Comparison of ENCODE assay signal across 2 cellular contexts in the genomic region with DNA sequence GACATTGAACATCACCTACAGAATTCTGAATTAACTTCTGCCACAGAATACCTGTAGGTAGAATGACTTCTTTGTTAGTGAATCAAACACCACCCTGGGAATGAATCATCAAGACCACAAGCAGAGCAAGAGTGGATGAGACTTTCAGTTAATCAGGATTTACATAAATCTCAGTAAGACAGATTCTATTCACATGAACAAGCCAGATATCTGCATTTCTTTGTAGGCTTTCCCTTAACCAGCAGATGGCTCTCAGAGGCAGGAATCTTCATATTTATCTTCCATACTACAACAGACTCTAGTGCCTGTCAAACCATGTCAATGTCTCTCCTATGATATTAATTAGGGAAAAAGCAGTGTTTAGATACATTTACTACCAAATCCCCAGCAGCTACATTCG.
TF ChIP-seq lines count a peak whose summit lies in the region.

No MANE protein-coding gene starts in this region.

TF ChIP-seq in GM23338, 12 proteins besides CTCF, POLR2A, EP300 and RAD21 (continued from another document):
- TF ChIP-seq ZNF331 (CRISPR knock-in tag; IDR thresholded peaks at IDR 0.05; ENCODE audit: low read depth): no peak
- no peak for TF ChIP-seq CREB1 (CRISPR knock-in tag; IDR thresholded peaks at IDR 0.05; ENCODE audit: low read depth)
- TF ChIP-seq, protein P1, sequence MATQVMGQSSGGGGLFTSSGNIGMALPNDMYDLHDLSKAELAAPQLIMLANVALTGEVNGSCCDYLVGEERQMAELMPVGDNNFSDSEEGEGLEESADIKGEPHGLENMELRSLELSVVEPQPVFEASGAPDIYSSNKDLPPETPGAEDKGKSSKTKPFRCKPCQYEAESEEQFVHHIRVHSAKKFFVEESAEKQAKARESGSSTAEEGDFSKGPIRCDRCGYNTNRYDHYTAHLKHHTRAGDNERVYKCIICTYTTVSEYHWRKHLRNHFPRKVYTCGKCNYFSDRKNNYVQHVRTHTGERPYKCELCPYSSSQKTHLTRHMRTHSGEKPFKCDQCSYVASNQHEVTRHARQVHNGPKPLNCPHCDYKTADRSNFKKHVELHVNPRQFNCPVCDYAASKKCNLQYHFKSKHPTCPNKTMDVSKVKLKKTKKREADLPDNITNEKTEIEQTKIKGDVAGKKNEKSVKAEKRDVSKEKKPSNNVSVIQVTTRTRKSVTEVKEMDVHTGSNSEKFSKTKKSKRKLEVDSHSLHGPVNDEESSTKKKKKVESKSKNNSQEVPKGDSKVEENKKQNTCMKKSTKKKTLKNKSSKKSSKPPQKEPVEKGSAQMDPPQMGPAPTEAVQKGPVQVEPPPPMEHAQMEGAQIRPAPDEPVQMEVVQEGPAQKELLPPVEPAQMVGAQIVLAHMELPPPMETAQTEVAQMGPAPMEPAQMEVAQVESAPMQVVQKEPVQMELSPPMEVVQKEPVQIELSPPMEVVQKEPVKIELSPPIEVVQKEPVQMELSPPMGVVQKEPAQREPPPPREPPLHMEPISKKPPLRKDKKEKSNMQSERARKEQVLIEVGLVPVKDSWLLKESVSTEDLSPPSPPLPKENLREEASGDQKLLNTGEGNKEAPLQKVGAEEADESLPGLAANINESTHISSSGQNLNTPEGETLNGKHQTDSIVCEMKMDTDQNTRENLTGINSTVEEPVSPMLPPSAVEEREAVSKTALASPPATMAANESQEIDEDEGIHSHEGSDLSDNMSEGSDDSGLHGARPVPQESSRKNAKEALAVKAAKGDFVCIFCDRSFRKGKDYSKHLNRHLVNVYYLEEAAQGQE (IDR thresholded peaks at IDR 0.05; ENCODE audit: unreplicated experiment): no peak
- TF ChIP-seq EZH2 (IDR thresholded peaks at IDR 0.05; ENCODE audit: low read depth, unreplicated experiment): no peak
- no peak for TF ChIP-seq ETS1 (IDR thresholded peaks at IDR 0.05)
- TF ChIP-seq ZNF114 (CRISPR knock-in tag; IDR thresholded peaks at IDR 0.05): no peak
- no peak for TF ChIP-seq EZH2phosphoT487 (IDR thresholded peaks at IDR 0.05; ENCODE audit: unreplicated experiment)
- no peak for TF ChIP-seq POLR2AphosphoS5 (IDR thresholded peaks at IDR 0.05; ENCODE audit: low read depth)
- TF ChIP-seq, protein P2, sequence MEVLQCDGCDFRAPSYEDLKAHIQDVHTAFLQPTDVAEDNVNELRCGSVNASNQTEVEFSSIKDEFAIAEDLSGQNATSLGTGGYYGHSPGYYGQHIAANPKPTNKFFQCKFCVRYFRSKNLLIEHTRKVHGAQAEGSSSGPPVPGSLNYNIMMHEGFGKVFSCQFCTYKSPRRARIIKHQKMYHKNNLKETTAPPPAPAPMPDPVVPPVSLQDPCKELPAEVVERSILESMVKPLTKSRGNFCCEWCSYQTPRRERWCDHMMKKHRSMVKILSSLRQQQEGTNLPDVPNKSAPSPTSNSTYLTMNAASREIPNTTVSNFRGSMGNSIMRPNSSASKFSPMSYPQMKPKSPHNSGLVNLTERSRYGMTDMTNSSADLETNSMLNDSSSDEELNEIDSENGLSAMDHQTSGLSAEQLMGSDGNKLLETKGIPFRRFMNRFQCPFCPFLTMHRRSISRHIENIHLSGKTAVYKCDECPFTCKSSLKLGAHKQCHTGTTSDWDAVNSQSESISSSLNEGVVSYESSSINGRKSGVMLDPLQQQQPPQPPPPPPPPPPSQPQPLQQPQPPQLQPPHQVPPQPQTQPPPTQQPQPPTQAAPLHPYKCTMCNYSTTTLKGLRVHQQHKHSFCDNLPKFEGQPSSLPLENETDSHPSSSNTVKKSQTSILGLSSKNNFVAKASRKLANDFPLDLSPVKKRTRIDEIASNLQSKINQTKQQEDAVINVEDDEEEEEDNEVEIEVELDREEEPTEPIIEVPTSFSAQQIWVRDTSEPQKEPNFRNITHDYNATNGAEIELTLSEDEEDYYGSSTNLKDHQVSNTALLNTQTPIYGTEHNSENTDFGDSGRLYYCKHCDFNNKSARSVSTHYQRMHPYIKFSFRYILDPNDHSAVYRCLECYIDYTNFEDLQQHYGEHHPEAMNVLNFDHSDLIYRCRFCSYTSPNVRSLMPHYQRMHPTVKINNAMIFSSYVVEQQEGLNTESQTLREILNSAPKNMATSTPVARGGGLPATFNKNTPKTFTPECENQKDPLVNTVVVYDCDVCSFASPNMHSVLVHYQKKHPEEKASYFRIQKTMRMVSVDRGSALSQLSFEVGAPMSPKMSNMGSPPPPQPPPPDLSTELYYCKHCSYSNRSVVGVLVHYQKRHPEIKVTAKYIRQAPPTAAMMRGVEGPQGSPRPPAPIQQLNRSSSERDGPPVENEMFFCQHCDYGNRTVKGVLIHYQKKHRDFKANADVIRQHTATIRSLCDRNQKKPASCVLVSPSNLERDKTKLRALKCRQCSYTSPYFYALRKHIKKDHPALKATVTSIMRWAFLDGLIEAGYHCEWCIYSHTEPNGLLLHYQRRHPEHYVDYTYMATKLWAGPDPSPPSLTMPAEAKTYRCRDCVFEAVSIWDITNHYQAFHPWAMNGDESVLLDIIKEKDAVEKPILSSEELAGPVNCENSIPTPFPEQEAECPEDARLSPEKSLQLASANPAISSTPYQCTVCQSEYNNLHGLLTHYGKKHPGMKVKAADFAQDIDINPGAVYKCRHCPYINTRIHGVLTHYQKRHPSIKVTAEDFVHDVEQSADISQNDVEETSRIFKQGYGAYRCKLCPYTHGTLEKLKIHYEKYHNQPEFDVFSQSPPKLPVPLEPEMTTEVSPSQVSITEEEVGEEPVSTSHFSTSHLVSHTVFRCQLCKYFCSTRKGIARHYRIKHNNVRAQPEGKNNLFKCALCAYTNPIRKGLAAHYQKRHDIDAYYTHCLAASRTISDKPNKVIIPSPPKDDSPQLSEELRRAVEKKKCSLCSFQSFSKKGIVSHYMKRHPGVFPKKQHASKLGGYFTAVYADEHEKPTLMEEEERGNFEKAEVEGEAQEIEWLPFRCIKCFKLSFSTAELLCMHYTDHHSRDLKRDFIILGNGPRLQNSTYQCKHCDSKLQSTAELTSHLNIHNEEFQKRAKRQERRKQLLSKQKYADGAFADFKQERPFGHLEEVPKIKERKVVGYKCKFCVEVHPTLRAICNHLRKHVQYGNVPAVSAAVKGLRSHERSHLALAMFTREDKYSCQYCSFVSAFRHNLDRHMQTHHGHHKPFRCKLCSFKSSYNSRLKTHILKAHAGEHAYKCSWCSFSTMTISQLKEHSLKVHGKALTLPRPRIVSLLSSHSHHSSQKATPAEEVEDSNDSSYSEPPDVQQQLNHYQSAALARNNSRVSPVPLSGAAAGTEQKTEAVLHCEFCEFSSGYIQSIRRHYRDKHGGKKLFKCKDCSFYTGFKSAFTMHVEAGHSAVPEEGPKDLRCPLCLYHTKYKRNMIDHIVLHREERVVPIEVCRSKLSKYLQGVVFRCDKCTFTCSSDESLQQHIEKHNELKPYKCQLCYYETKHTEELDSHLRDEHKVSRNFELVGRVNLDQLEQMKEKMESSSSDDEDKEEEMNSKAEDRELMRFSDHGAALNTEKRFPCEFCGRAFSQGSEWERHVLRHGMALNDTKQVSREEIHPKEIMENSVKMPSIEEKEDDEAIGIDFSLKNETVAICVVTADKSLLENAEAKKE (CRISPR knock-in tag; IDR thresholded peaks at IDR 0.05): no peak
- TF ChIP-seq JUNB (IDR thresholded peaks at IDR 0.05; ENCODE audit: unreplicated experiment): no peak

TF ChIP-seq in endothelial cell of umbilical vein, 7 proteins besides CTCF, POLR2A, EP300 and RAD21 (continued from another document):
- TF ChIP-seq, protein P3, sequence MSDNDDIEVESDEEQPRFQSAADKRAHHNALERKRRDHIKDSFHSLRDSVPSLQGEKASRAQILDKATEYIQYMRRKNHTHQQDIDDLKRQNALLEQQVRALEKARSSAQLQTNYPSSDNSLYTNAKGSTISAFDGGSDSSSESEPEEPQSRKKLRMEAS (IDR thresholded peaks at IDR 0.05; ENCODE audit: insufficient read depth, insufficient read length): no peak
- TF ChIP-seq GATA2 (IDR thresholded peaks at IDR 0.05; ENCODE audit: insufficient read depth, insufficient read length, low read depth, low read length): no peak
- no peak for TF ChIP-seq EZH2 (IDR thresholded peaks at IDR 0.05; ENCODE audit: borderline replicate concordance, low read depth, low read length, severe bottlenecking)
- no peak for TF ChIP-seq POLR2AphosphoS5 (IDR thresholded peaks at IDR 0.05; ENCODE audit: insufficient read depth, low read depth, low read length)
- TF ChIP-seq FOS (IDR thresholded peaks at IDR 0.05; ENCODE audit: borderline replicate concordance, insufficient read depth, low read length): no peak
